In the genomic region with DNA sequence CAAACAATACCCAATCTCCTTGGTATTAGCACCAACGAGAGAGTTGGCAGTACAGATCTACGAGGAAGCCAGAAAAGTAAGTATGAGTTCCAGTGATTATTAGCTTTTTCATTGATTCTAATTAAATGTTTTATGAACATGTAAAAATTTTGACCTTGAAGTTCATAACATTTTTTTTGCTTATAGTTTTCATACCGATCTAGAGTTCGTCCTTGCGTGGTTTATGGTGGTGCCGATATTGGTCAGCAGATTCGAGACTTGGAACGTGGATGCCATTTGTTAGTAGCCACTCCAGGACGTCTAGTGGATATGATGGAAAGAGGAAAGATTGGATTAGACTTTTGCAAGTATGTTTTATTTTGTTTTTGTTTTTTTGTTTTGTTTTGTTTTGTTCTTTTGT, we compare ENCODE assay signal across 1 cellular context.
TF ChIP-seq lines count a peak whose summit lies in the region.

No MANE protein-coding gene starts in this region.

TF ChIP-seq in A549, 52 proteins besides CTCF, POLR2A, EP300 and RAD21 (continued from another document):
- TF ChIP-seq RNF2 (IDR thresholded peaks at IDR 0.05; ENCODE audit: borderline replicate concordance, low read depth) (no peak), KDM5A (IDR thresholded peaks at IDR 0.05) (no peak), HOXA7 (CRISPR knock-in tag; IDR thresholded peaks at IDR 0.05) (no peak), ZC3H11A (IDR thresholded peaks at IDR 0.05) (no peak), KDM1A (IDR thresholded peaks at IDR 0.05; ENCODE audit: low read depth) (no peak), HEYL (CRISPR knock-in tag; IDR thresholded peaks at IDR 0.05) (no peak), CEBPB (IDR thresholded peaks at IDR 0.05) (no peak), HOXB5 (CRISPR knock-in tag; IDR thresholded peaks at IDR 0.05) (no peak), GATA3 (IDR thresholded peaks at IDR 0.05; ENCODE audit: borderline replicate concordance) (no peak), ELK1 (IDR thresholded peaks at IDR 0.05; ENCODE audit: low read depth, low read length) (no peak), CBX8 (IDR thresholded peaks at IDR 0.05) (no peak)
